ENCODE assay signal across 22 cellular contexts in the genomic region with DNA sequence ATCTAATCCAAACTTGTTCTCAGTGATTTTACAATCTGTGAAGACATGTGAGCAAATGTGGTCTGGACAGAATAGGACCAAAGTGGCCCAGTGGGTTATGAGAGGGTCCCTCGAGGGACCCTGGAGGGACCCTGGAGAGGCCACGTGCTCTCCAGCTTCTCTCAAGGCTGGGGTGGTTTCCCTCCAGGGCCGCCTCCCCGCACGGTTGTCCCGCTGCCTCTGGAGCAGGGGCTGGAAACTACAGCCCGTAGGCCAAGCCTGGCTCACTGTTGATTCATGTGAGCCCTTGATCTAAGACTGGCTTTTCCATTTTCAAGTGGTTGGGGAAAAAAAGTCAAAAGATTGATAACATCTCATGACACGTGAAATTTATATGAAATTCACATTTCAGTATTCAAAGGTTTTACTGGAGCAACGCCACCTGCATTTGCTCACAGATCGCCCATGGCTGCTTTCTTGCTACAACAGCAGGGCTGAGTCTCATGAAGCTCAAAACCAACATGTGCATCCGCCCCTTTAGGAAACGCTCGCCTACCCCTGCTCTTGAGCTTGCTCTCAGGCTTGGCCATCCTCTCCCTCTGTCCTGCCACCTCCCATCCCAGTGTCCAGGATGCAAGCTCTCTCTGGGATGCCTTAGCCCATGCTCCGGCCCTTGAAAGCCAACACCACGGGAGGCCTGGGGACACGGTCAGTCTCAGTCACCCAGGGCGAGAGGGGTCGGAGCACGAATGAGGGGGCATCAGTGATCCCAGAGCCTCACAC. TPM values are rescaled to one million over a fixed set of nuclear protein-coding genes. Genes with fewer than 3 reads are reported as not detected.
A peak's percentile ranks its signal among the peaks of the same experiment; 100 is the strongest.
DNase-seq lines count a peak whose midpoint lies in the region; ATAC-seq, FAIRE-seq and TF ChIP-seq lines count a peak whose summit lies in the region.
"Had no signal": no experiment of that assay in that cellular context is flagged by ENCODE, and none has a peak within 500 bp of the region (broad histone marks: within the 10 kb centered on the region; RNA-seq: fewer than 3 reads in every experiment).

No MANE protein-coding gene starts in this region.

- H3K27ac ChIP-seq in BLaER1 treated with 17β-estradiol and CSF1 and Interleukin-3, amounts not matched to agents 10 nM and 100 nM, result peak overlapping the region; percentile 59 to 100 (median 97); a peak in 21 of 22 replicates
- no peak overlapping the region for H3K27ac ChIP-seq in kidney (ENCODE audit: low read depth in 2 of 2, low read length in 2 of 2)

- H3K36me3 ChIP-seq in BLaER1 treated with 17β-estradiol and CSF1 and Interleukin-3, amounts not matched to agents 10 nM and 100 nM, result peaks cover 0 to 34% (median 9%) of the 10 kb centered on the region in 11 experiments; a peak in 10 of 22 replicates
- no peaks in the 10 kb centered on the region for H3K36me3 ChIP-seq in kidney (ENCODE audit: control insufficient read depth in 1 of 2, insufficient read depth in 2 of 2, low read length in 2 of 2)
- H3K36me3 ChIP-seq: MG63 had no signal

- H3K9me3 ChIP-seq in BLaER1 treated with 17β-estradiol and CSF1 and Interleukin-3, amounts not matched to agents 10 nM and 100 nM (replicated peaks in 1 of 11), result no peaks in the 10 kb centered on the region
- no peaks in the 10 kb centered on the region for H3K9me3 ChIP-seq in kidney (ENCODE audit: control insufficient read depth in 1 of 2, low read length in 2 of 2)
- H3K9me3 ChIP-seq: MG63 had no signal

- peak overlapping the region; percentile 58 to 97 (median 92); a peak in 21 of 22 replicates for H3K9ac ChIP-seq in BLaER1 treated with 17β-estradiol and CSF1 and Interleukin-3, amounts not matched to agents 10 nM and 100 nM
- no peak overlapping the region for H3K9ac ChIP-seq in kidney (ENCODE audit: low read length in 2 of 2)

- no peak overlapping the region for H3K4me3 Mint-ChIP-seq in nephron progenitor cell
- H3K4me3 Mint-ChIP-seq: HFFc6 had no signal

- peak overlapping the region; percentile 77 to 99 (median 97) for H3K4me2 ChIP-seq in BLaER1 treated with 17β-estradiol and CSF1 and Interleukin-3, amounts not matched to agents 10 nM and 100 nM

- peak overlapping the region; percentile 14 to 79 (median 66); a peak in 18 of 20 replicates for H3K4me3 ChIP-seq in BLaER1 treated with 17β-estradiol and CSF1 and Interleukin-3, amounts not matched to agents 10 nM and 100 nM
- H3K4me3 ChIP-seq in NB4 (ENCODE audit: low read depth, low read length) (peak overlapping the region; percentile 37), kidney (ENCODE audit: low read length in 2 of 2) (no peak overlapping the region)
- H3K4me3 ChIP-seq: MG63 had no signal

- H3K36me3 Mint-ChIP-seq in nephron progenitor cell (ENCODE audit: low read depth), result no peaks in the 10 kb centered on the region
- H3K36me3 Mint-ChIP-seq: CD4-positive, alpha-beta memory T cell had no signal

- no peak for TF ChIP-seq POLR2A in NB4 (IDR thresholded peaks at IDR 0.05; ENCODE audit: extremely low read depth, insufficient read length)

- DNase-seq in NB4 (ENCODE audit: low read depth) (no peak), kidney (peak; percentile 36), nephron progenitor cell (no peak), NCI-H187 treated with DMSO at 0.1 percent for 48 hours (lab: John Stamatoyannopoulos, UW) (no peak)
- DNase-seq in activated effector memory CD4-positive, alpha-beta T cell treated with anti-CD3 and anti-CD28 coated beads, Interleukin-2, amount 50 U/mL, for 16 hours, result no peak
- DNase-seq: ACHN; CD4-positive, alpha-beta memory T cell; DND-41; GDM1; HFFc6; KG1; MG63; NCI-H1930; NCI-H2171; NCI-H446 treated with DMSO at 0.1 percent for 48 hours; NCI-H748 treated with DMSO at 0.1 percent for 48 hours; PC-3 had no signal

- intact Hi-C loops in kidney (cut with DNase I), result no loop called here

- H3K27ac Mint-ChIP-seq in nephron progenitor cell, result peak overlapping the region; percentile 71
- H3K27ac Mint-ChIP-seq: HFFc6 had no signal

- no peak for TF ChIP-seq CTCF in NB4 (IDR thresholded peaks at IDR 0.05; ENCODE audit: low read depth, low read length)
- no peak for TF ChIP-seq CTCF in kidney (IDR thresholded peaks at IDR 0.05; ENCODE audit: borderline replicate concordance, extremely low read depth, insufficient read depth)
- TF ChIP-seq CTCF in nephron progenitor cell (IDR thresholded peaks at IDR 0.05), result no peak

- H3K4me1 ChIP-seq in BLaER1 treated with 17β-estradiol and CSF1 and Interleukin-3, amounts not matched to agents 10 nM and 100 nM, result peaks cover 97 to 100% (median 99%) of the 10 kb centered on the region in 10 experiments
- no peaks in the 10 kb centered on the region for H3K4me1 ChIP-seq in kidney (ENCODE audit: control insufficient read depth in 1 of 2, insufficient read depth in 1 of 2, low read depth in 1 of 2, low read length in 2 of 2)

- peaks cover 23% of the 10 kb centered on the region for H3K27me3 Mint-ChIP-seq in nephron progenitor cell (ENCODE audit: low read depth, poor library complexity)
- H3K27me3 Mint-ChIP-seq: CD4-positive, alpha-beta memory T cell had no signal

- ATAC-seq in GM18858 (IDR thresholded peaks at IDR 0.05; ENCODE audit: unreplicated experiment), result no peak
- ATAC-seq: PC-3 had no signal

- H4K20me1 ChIP-seq in BLaER1 treated with 17β-estradiol and CSF1 and Interleukin-3, amounts not matched to agents 10 nM and 100 nM, result no peaks in the 10 kb centered on the region

- no peaks in the 10 kb centered on the region for H3K27me3 ChIP-seq in BLaER1 treated with 17β-estradiol and CSF1 and Interleukin-3, amounts not matched to agents 10 nM and 100 nM
- H3K27me3 ChIP-seq: MG63 had no signal

- peaks cover 57% of the 10 kb centered on the region for H3K4me1 Mint-ChIP-seq in nephron progenitor cell

- FAIRE-seq in kidney (lab: Jason Lieb, UNC), result no peak
- FAIRE-seq: D721Med, GM12892, H1 had no signal

- H3K9me3 Mint-ChIP-seq in nephron progenitor cell, result no peaks in the 10 kb centered on the region
- H3K9me3 Mint-ChIP-seq: HFFc6 had no signal

RNA-seq across cellular contexts. Expression of gene LRTM2, which starts 12.1 kb away (rescaled TPM):
- not detected for total RNA-seq in kidney
- polyA plus RNA-seq in kidney (ENCODE audit: insufficient read depth, low read depth, low replicate concordance), result not detected
- total RNA-seq: CD4-positive, alpha-beta memory T cell; H1; HFFc6; PC-3 had no signal
- polyA plus RNA-seq: CD4-positive, alpha-beta memory T cell had no signal

Comparison
In these comparisons a context has a peak if more than half of its experiments do, and no peak if none do; other contexts are left out.
1. H3K27ac ChIP-seq: peak in BLaER1 treated with 17β-estradiol and CSF1 and Interleukin-3, amounts not matched to agents 10 nM and 100 nM (11 of 11); none in kidney (0 of 2).
2. H3K4me3 ChIP-seq: peak in BLaER1 treated with 17β-estradiol and CSF1 and Interleukin-3, amounts not matched to agents 10 nM and 100 nM (10 of 10) and NB4 (single experiment); none in kidney (0 of 2).
3. H3K9ac ChIP-seq: peak in BLaER1 treated with 17β-estradiol and CSF1 and Interleukin-3, amounts not matched to agents 10 nM and 100 nM (11 of 11); none in kidney (0 of 2).